ENCODE assay signal across 24 cellular contexts in the genomic region with DNA sequence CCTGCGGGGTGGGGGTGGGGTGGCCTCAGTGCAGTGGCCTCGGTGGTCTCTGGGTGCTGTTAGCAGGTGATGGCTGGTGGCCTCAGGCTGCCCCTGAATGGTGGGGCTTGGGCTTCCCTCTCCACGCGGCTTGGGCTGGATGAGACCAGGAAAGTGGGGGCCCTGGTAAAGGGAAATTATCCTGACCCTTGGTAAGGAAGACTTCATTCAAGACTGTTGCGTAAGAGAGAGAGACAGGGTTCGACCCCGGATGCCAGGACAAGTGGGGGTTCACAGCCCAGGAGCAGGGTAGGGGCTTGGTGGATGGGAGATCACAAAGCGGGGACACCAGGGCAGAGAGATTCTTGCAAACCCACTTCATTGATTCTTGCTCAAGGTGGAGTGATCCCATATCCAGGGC. TPM values are rescaled to one million over a fixed set of nuclear protein-coding genes. Genes with fewer than 3 reads are reported as not detected.
DNase-seq lines count a peak whose midpoint lies in the region; ATAC-seq, FAIRE-seq and TF ChIP-seq lines count a peak whose summit lies in the region.
"Had no signal": no experiment of that assay in that cellular context is flagged by ENCODE, and none has a peak within 500 bp of the region (broad histone marks: within the 10 kb centered on the region; RNA-seq: fewer than 3 reads in every experiment).

No MANE protein-coding gene starts in this region.

- DNase-seq in Right ventricle myocardium inferior (ENCODE audit: missing footprints): peak; percentile 6
- no peak for DNase-seq in left ventricle myocardium inferior
- peak; percentile 9 for DNase-seq in left ventricle myocardium superior
- DNase-seq in left cardiac atrium: no peak
- no peak for DNase-seq in HepG2 (ENCODE audit: low spot score)
- DNase-seq in spleen: peak; percentile 39
- no peak for DNase-seq in HPDE6-E6E7 (ENCODE audit: extremely low spot score)
- DNase-seq: AML-193; Caco-2; Calu3; CD4-positive, alpha-beta T cell; CD8-positive, alpha-beta T cell; DMS79 treated with DMSO at 0.1 percent for 48 hours; GF-D8 had no signal

- FAIRE-seq in HepG2 (lab: Jason Lieb, UNC): no peak
- FAIRE-seq: A549, D721Med, G401.6, GM12891, GM19239 had no signal

- H4K20me1 ChIP-seq in HepG2 (ENCODE audit: insufficient read depth, low read length): no peaks in the 10 kb centered on the region

- H2AFZ ChIP-seq in HepG2 (ENCODE audit: low read length): no peak overlapping the region

- TF ChIP-seq EP300 in HepG2 (IDR thresholded peaks at IDR 0.05; ENCODE audit: low read depth in 2 of 2, low read length in 2 of 2) (no peak), HepG2 (CRISPR knock-in tag; IDR thresholded peaks at IDR 0.05; ENCODE audit: borderline replicate concordance) (no peak)

- H3K4me1 ChIP-seq in left ventricle myocardium inferior (no peaks in the 10 kb centered on the region), HepG2 (ENCODE audit: insufficient read depth, low read length) (peaks cover 17% of the 10 kb centered on the region), spleen (no peaks in the 10 kb centered on the region)
- H3K4me1 ChIP-seq: A549, Caco-2 had no signal

- in situ Hi-C loops in HepG2 (cut with HindIII; ENCODE audit: extremely low pct_ligation_motif_present, low pct_unique_long_range_greater_than_20kb): no loop called here

- CTCF ChIA-PET in HepG2 (lab: Yijun Ruan, JAX; ENCODE audit: low intra/inter-chr PET ratio, low total read pairs): no interaction called here

- TF ChIP-seq POLR2A in HepG2 (IDR thresholded peaks at IDR 0.05; ENCODE audit: insufficient read depth in 1 of 2, low read depth in 2 of 2, low read length in 2 of 2) (no peak), spleen (IDR thresholded peaks at IDR 0.05) (no peak)

- no peaks in the 10 kb centered on the region for H3K36me3 ChIP-seq in left ventricle myocardium inferior
- H3K36me3 ChIP-seq in HepG2 (replicated peaks in 1 of 2; ENCODE audit: control insufficient read depth in 1 of 2, insufficient read depth in 2 of 2, low read length in 2 of 2): no peaks in the 10 kb centered on the region
- no peaks in the 10 kb centered on the region for H3K36me3 ChIP-seq in spleen
- H3K36me3 ChIP-seq: BLaER1 treated with 17β-estradiol and CSF1 and Interleukin-3, amounts not matched to agents 10 nM and 100 nM had no signal

- no peaks in the 10 kb centered on the region for H3K79me2 ChIP-seq in HepG2 (ENCODE audit: insufficient read depth, low read length)

- TF ChIP-seq RAD21 in HepG2 (CRISPR knock-in tag; IDR thresholded peaks at IDR 0.05): no peak

- ATAC-seq in Right ventricle myocardium inferior (no peak), left ventricle myocardium superior (no peak), left cardiac atrium (no peak), HepG2 (no peak), GM21619 (IDR thresholded peaks at IDR 0.05; ENCODE audit: unreplicated experiment) (no peak)
- ATAC-seq: A549; CD8-positive, alpha-beta T cell had no signal

- no TSS peak for BruUV-seq in HepG2 (replicated peaks; lab: Mats Ljungman, UMichigan)

- TF ChIP-seq CTCF in left ventricle myocardium inferior (IDR thresholded peaks at IDR 0.05; ENCODE audit: borderline replicate concordance) (no peak), HepG2 (CRISPR knock-in tag; IDR thresholded peaks at IDR 0.05) (no peak), spleen (IDR thresholded peaks at IDR 0.05 in 8 of 11, conservative IDR thresholded peaks at IDR 0.05 in 3 of 11) (no peak)

- H3K9me3 ChIP-seq in left ventricle myocardium inferior (replicated peaks): peaks cover 2% of the 10 kb centered on the region
- H3K9me3 ChIP-seq in HepG2 (ENCODE audit: low read length): no peaks in the 10 kb centered on the region
- peaks cover 0 to 4% (median under 1%) of the 10 kb centered on the region in 8 donors for H3K9me3 ChIP-seq in spleen
- H3K9me3 ChIP-seq: A549, Caco-2 had no signal

- H3K27me3 ChIP-seq in left ventricle myocardium inferior (ENCODE audit: low read depth) (peaks cover 96% of the 10 kb centered on the region), HepG2 (ENCODE audit: control insufficient read depth in 1 of 2, insufficient read depth in 2 of 2, low read length in 2 of 2) (peaks cover 22 to 68% of the 10 kb centered on the region in 2 experiments), spleen (replicated peaks in 1 of 7) (peaks cover 0 to 95% (median 11%) of the 10 kb centered on the region in 7 donors)

- no peak overlapping the region for H3K9ac ChIP-seq in HepG2 (ENCODE audit: insufficient read depth, low read depth, low read length)
- H3K9ac ChIP-seq: BLaER1 treated with 17β-estradiol and CSF1 and Interleukin-3, amounts not matched to agents 10 nM and 100 nM had no signal

- 23% methylated on average over 6 of the region's 8 CpGs for WGBS in HepG2 (ENCODE audit: low lambda C conversion rate)
- 70 to 88% (median 75%) methylated on average over 7 to 8 of the region's 8 CpGs for WGBS in spleen, 5 donors

- H3K27ac ChIP-seq in left ventricle myocardium inferior (replicated peaks) (no peak overlapping the region), HepG2 (ENCODE audit: extremely low read length, insufficient read depth, low read length) (no peak overlapping the region), spleen (no peak overlapping the region)
- H3K27ac ChIP-seq: 22Rv1; A549; BLaER1 treated with 17β-estradiol and CSF1 and Interleukin-3, amounts not matched to agents 10 nM and 100 nM; C4-2B had no signal

- H3K4me3 ChIP-seq in left ventricle myocardium inferior (no peak overlapping the region), HepG2 (replicated peaks in 1 of 3; ENCODE audit: insufficient read depth in 1 of 3, low read depth in 2 of 3, low read length in 3 of 3) (no peak overlapping the region), spleen (no peak overlapping the region)
- H3K4me3 ChIP-seq: A549; BLaER1 treated with 17β-estradiol and CSF1 and Interleukin-3, amounts not matched to agents 10 nM and 100 nM had no signal

- H3K4me2 ChIP-seq in HepG2 (ENCODE audit: low read depth, low read length): no peak overlapping the region
- H3K4me2 ChIP-seq: A549; BLaER1 treated with 17β-estradiol and CSF1 and Interleukin-3, amounts not matched to agents 10 nM and 100 nM had no signal

- intact Hi-C loops in Right ventricle myocardium inferior (cut with DNase I) (no loop called here), left ventricle myocardium inferior (cut with micrococcal nuclease) (no loop called here), left ventricle myocardium superior (cut with micrococcal nuclease) (no loop called here), left cardiac atrium (cut with DNase I) (no loop called here), HepG2 (cut with micrococcal nuclease; ENCODE audit: unreplicated experiment) (no loop called here), spleen (cut with DNase I; ENCODE audit: low total_unique reads) (no loop called here)

- POLR2A ChIA-PET in HepG2 (lab: Yijun Ruan, JAX): no interaction called here

TF ChIP-seq in HepG2, 621 proteins besides CTCF, POLR2A, EP300 and RAD21:
- TF ChIP-seq ZNF3 (CRISPR knock-in tag; IDR thresholded peaks at IDR 0.05): no peak
- TF ChIP-seq TEAD3 (CRISPR knock-in tag; optimal IDR thresholded peaks at IDR 0.05; ENCODE audit: borderline replicate concordance): no peak
- no peak for TF ChIP-seq ZNF572 (CRISPR knock-in tag; IDR thresholded peaks at IDR 0.05)
- peak; percentile 55; the same call in 1 of the 2 replicates for TF ChIP-seq CEBPB (IDR thresholded peaks at IDR 0.05; ENCODE audit: borderline replicate concordance, low read depth, low read length)

RNA-seq across cellular contexts. Expression of a gene that starts 5.5 kb away (rescaled TPM):
- total RNA-seq in Right ventricle myocardium inferior (0.70 TPM), left ventricle myocardium inferior (0.91 TPM), left ventricle myocardium superior (0.59 TPM), left cardiac atrium (under 1 TPM; 0.52 to 0.53 TPM), HepG2 (2016; rRNA removed; fragmentation: Illumina TruSeq; extraction: Trizol) (0.07 TPM in 1 of 2 replicates, not detected in the other), spleen (1 to 10 TPM in 6 of 7 donors, under 1 TPM in 1; 0.64 to 2.8 (median 1.8) TPM)
- total RNA-seq in HepG2 (2016; cell fraction: cytosol; rRNA removed; fragmentation: Illumina TruSeq; extraction: Trizol; ENCODE audit: low read depth): not detected in 2 replicates
- 0.09 TPM in 1 of 2 replicates, not detected in the other for total RNA-seq in HepG2 (2016; cell fraction: insoluble cytoplasmic fraction; rRNA removed; fragmentation: Illumina TruSeq; extraction: Trizol)
- total RNA-seq in HepG2 (2016; cell fraction: membrane; rRNA removed; fragmentation: Illumina TruSeq; extraction: Trizol): 0.03 TPM in 1 of 2 replicates, not detected in the other
- total RNA-seq in HepG2 (2016; cell fraction: nucleus; rRNA removed; fragmentation: Illumina TruSeq; extraction: Trizol): 0.22 and 0.31 TPM in 2 replicates
- polyA plus RNA-seq in HepG2 (2011; rRNA removed) (0.11 and 0.13 TPM in 2 replicates), spleen (under 1 TPM; 0.09 to 0.51 (median 0.13) TPM)
- 0.01 and 0.03 TPM in 2 replicates for polyA plus RNA-seq in HepG2 (2011; cell fraction: cytosol; rRNA removed)
- 1.1 and 1.5 TPM in 2 replicates for polyA plus RNA-seq in HepG2 (2011; cell fraction: nucleus; rRNA removed)
- 0.08 and 0.16 TPM in 2 replicates for polyA plus RNA-seq in HepG2 (2012)
- 0.01 TPM in 1 of 2 replicates, not detected in the other for polyA plus RNA-seq in HepG2 (2016; cell fraction: cytosol; fragmentation: Illumina TruSeq; extraction: Trizol; ENCODE audit: low read depth)
- 0.03 and 0.05 TPM in 2 replicates for polyA plus RNA-seq in HepG2 (2016; cell fraction: insoluble cytoplasmic fraction; fragmentation: Illumina TruSeq; extraction: Trizol; ENCODE audit: low read depth)
- polyA plus RNA-seq in HepG2 (2016; cell fraction: membrane; fragmentation: Illumina TruSeq; extraction: Trizol; ENCODE audit: low read depth): 0.03 TPM in 1 of 2 replicates, not detected in the other
- polyA plus RNA-seq in HepG2 (2016; cell fraction: nucleus; fragmentation: Illumina TruSeq; extraction: Trizol; ENCODE audit: insufficient read depth, low read depth): 0.33 and 0.36 TPM in 2 replicates
- polyA minus RNA-seq in HepG2 (2011; rRNA and poly(A)+ RNA removed; ENCODE audit: low replicate concordance): 0.84 and 0.87 TPM in 2 replicates
- polyA minus RNA-seq in HepG2 (2011; cell fraction: cytosol; rRNA and poly(A)+ RNA removed): 0.09 and 0.10 TPM in 2 replicates
- polyA minus RNA-seq in HepG2 (2011; cell fraction: nucleus; rRNA and poly(A)+ RNA removed): 1.7 and 2.5 TPM in 2 replicates
- total RNA-seq: A172 had no signal

Comparison
In these comparisons a context has a peak if more than half of its experiments do, and no peak if none do; other contexts are left out.
1. DNase-seq: peak in Right ventricle myocardium inferior (single experiment), left ventricle myocardium superior (single experiment) and spleen (single experiment); none in left ventricle myocardium inferior (single experiment), left cardiac atrium (single experiment), HepG2 (single experiment) and HPDE6-E6E7 (single experiment).